Comparison of ENCODE assay signal across 8 cellular contexts in the genomic region with DNA sequence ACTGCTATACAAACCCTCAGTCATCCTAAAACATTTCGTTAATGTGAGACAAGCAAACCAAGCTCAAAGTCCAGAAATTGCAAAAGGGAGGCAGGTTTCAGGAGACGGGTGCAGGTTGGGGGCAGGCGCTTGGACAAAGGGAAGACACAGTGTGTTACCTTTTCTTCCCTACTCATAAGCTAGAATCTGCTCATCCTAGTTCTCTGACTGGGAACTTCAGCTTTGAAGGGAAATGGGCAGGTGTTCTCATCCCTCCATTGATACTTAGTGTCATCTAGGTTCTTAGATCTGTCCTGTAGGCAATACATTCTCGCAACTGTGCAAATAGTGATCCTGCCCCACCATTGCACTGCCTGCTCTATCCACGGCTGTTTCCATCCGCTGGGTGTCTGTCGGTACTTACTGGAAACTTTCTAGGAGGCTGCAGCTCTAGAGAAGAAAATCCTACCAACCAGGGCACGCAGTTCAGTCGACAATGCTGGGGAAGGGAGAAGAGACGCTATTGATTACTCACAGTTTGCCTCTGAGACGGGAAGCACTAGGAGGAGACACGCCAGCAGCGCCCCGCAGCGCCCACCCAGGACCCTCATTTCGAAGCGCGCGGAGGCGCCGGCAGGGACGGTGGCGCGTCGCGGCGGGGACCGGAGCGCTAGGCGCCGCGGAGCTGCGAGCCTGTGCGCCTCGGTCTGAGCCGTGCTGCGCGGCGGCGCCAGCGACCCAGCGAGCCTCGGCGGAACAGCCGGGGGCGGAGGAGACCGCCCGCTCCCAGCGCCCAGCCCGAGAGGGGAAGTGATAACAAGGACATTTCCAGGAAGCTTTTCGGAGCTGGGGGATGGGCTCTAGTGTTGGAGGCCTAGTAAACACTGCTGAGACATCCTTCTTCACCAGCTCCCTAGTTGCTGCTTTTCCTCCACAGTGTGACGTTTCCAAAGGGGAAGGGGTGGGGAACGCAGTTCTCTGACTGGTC. TPM values are rescaled to one million over a fixed set of nuclear protein-coding genes. Genes with fewer than 3 reads are reported as not detected.
DNase-seq lines count a peak whose midpoint lies in the region; ATAC-seq and TF ChIP-seq lines count a peak whose summit lies in the region.

A gene (minus strand): TSS at position 737 of the 967 bp plus-strand sequence. CDS start 147 bp downstream, at position 590.

- peak within 1 kb of the TSS; percentile 91 to 99 (median 96) for H3K27ac ChIP-seq in right lobe of liver

- H3K4me1 Mint-ChIP-seq in activated CD4-positive, alpha-beta memory T cell treated with anti-CD3 and anti-CD28 coated beads, Interleukin-2, amount 10 ng/mL, durations not matched to agents 7 days and 5 days: peaks cover 10% of the 10 kb centered on the region

- intact Hi-C loops in right lobe of liver (cut with DNase I): no loop called here

- H3K4me3 ChIP-seq in AG10803 (ENCODE audit: low read length): peak within 1 kb of the TSS; percentile 64
- H3K4me3 ChIP-seq in right lobe of liver: peak within 1 kb of the TSS; percentile 65 to 82 (median 70)

- POLR2A ChIA-PET in activated CD4-positive, alpha-beta memory T cell treated with anti-CD3 and anti-CD28 coated beads, Interleukin-2, amount 10 ng/mL, durations not matched to agents 7 days and 5 days (lab: Charles Lee): interaction anchor here (1.7 kb wide), 1 partner anchor 89 kb away, joined by 6 read pairs; a partner anchor contains a TSS

- no peak within 1 kb of the TSS for H3K27ac Mint-ChIP-seq in activated CD4-positive, alpha-beta memory T cell treated with anti-CD3 and anti-CD28 coated beads, Interleukin-2, amount 10 ng/mL, durations not matched to agents 7 days and 5 days

- no peaks in the 10 kb centered on the region for H3K9me3 ChIP-seq in right lobe of liver

- peaks cover 7% of the 10 kb centered on the region for H3K27me3 Mint-ChIP-seq in activated CD4-positive, alpha-beta memory T cell treated with anti-CD3 and anti-CD28 coated beads, Interleukin-2, amount 10 ng/mL, durations not matched to agents 7 days and 5 days

- ATAC-seq in GM18907 (IDR thresholded peaks at IDR 0.05; ENCODE audit: unreplicated experiment) (peak; percentile 88), HG03159 (IDR thresholded peaks at IDR 0.05; ENCODE audit: unreplicated experiment) (peak; percentile 81), right lobe of liver (peak; percentile 90 to 96 (median 91))

- H3K4me3 Mint-ChIP-seq in activated CD4-positive, alpha-beta memory T cell treated with anti-CD3 and anti-CD28 coated beads, Interleukin-2, amount 10 ng/mL, durations not matched to agents 7 days and 5 days: peak within 1 kb of the TSS; percentile 76

- TF ChIP-seq POLR2A in right lobe of liver (IDR thresholded peaks at IDR 0.05): peak; percentile 88

- no peaks in the 10 kb centered on the region for H3K9me3 Mint-ChIP-seq in activated CD4-positive, alpha-beta memory T cell treated with anti-CD3 and anti-CD28 coated beads, Interleukin-2, amount 10 ng/mL, durations not matched to agents 7 days and 5 days

- no peaks in the 10 kb centered on the region for H3K36me3 ChIP-seq in right lobe of liver

- under 1% methylated on average over 29 of the region's 53 CpGs for WGBS in right lobe of liver (ENCODE audit: insufficient coverage, low coverage, low lambda C conversion rate, missing lambda C conversion rate)

- TF ChIP-seq CTCF in AG10803 (conservative IDR thresholded peaks at IDR 0.05; ENCODE audit: low read length): no peak; the same call in 1 of the 2 replicates
- TF ChIP-seq CTCF in right lobe of liver (IDR thresholded peaks at IDR 0.05): peak in 1 of 4 donors; percentile 9

- CTCF ChIA-PET in activated CD4-positive, alpha-beta memory T cell treated with anti-CD3 and anti-CD28 coated beads, Interleukin-2, amount 10 ng/mL, durations not matched to agents 7 days and 5 days (lab: Charles Lee): interaction anchor here (0.9 to 1.7 kb wide), 4 partner anchors 12 to 96 kb away, joined by 3 to 6 read pairs (median 4); no protein-coding TSS in a partner anchor

- DNase-seq in AG10803 (ENCODE audit: low read depth): peak; percentile 79
- peak; percentile 42 for DNase-seq in NCI-H526 treated with DMSO at 0.1 percent for 48 hours (lab: John Stamatoyannopoulos, UW)
- peak; percentile 53 for DNase-seq in activated CD4-positive, alpha-beta memory T cell treated with anti-CD3 and anti-CD28 coated beads, Interleukin-2, amount 10 ng/mL, durations not matched to agents 7 days and 5 days
- peak; percentile 3 for DNase-seq in effector CD8-positive, alpha-beta T cell (lab: John Stamatoyannopoulos, UW)
- DNase-seq in right lobe of liver: peak; percentile 88 to 92 (median 91)
- DNase-seq in stimulated activated CD4-positive, alpha-beta T cell treated with anti-CD3 and anti-CD28 coated beads, Interleukin-4, amount 100 ng/mL, for 1 hour: peak; percentile 35

- peaks cover 0 to 11% (median 5%) of the 10 kb centered on the region in 4 donors for H3K4me1 ChIP-seq in right lobe of liver

- no peaks in the 10 kb centered on the region for H3K27me3 ChIP-seq in right lobe of liver

- H3K36me3 Mint-ChIP-seq in activated CD4-positive, alpha-beta memory T cell treated with anti-CD3 and anti-CD28 coated beads, Interleukin-2, amount 10 ng/mL, durations not matched to agents 7 days and 5 days (ENCODE audit: low read depth): no peaks in the 10 kb centered on the region

RNA-seq across cellular contexts. Expression of the gene that starts here (rescaled TPM):
- under 1 TPM; 0.35 to 0.50 TPM for total RNA-seq in activated CD4-positive, alpha-beta memory T cell treated with anti-CD3 and anti-CD28 coated beads, Interleukin-2, amount 10 ng/mL, durations not matched to agents 7 days and 5 days
- 100 to 1,000 TPM; 157 to 215 (median 183) TPM for total RNA-seq in right lobe of liver

Comparison
In these comparisons a context has a peak if more than half of its experiments do, and no peak if none do; other contexts are left out.
1. Peak in every context shown above with its lines: DNase-seq, ATAC-seq, H3K4me3 ChIP-seq and H3K27ac ChIP-seq.
2. RNA of the gene that starts here (total RNA-seq): 157 to 215 TPM in right lobe of liver; 0.35 to 0.50 TPM in activated CD4-positive, alpha-beta memory T cell treated with anti-CD3 and anti-CD28 coated beads, Interleukin-2, amount 10 ng/mL, durations not matched to agents 7 days and 5 days; every median in the first group is over 100 times any median in the second.
3. Peak in DNase-seq in activated CD4-positive, alpha-beta memory T cell treated with anti-CD3 and anti-CD28 coated beads, Interleukin-2, amount 10 ng/mL, durations not matched to agents 7 days and 5 days; RNA of the gene not detected or under 1 TPM.
4. DNase-seq: peak in every context shown above with its lines; median percentile 91 in right lobe of liver; 79 in AG10803; 53 in activated CD4-positive, alpha-beta memory T cell treated with anti-CD3 and anti-CD28 coated beads, Interleukin-2, amount 10 ng/mL, durations not matched to agents 7 days and 5 days; 42 in NCI-H526 treated with DMSO at 0.1 percent for 48 hours; 35 in stimulated activated CD4-positive, alpha-beta T cell treated with anti-CD3 and anti-CD28 coated beads, Interleukin-4, amount 100 ng/mL, for 1 hour; 3 in effector CD8-positive, alpha-beta T cell.